In genomic region chrX:110713666-110714065, GRCh38 we compare ENCODE assay signal across 27 cellular contexts.
"Had no signal": no experiment of that assay in that cellular context is flagged by ENCODE, and none has a peak within 500 bp of the region (broad histone marks: within the 10 kb centered on the region; RNA-seq: fewer than 3 reads in every experiment).

No MANE protein-coding gene starts in this region.

- H3K27ac Mint-ChIP-seq: stimulated activated effector memory CD8-positive, alpha-beta T cell treated with anti-CD3 and anti-CD28 coated beads, Interleukin-12 subunit alpha, Interleukin-12 subunit beta, amount 100 ng/mL, for 72 hours; stimulated activated memory B cell treated with anti-CD40 and anti-IgM and Interleukin-4, amounts not matched to agents 10 μg/mL and 1 μg/mL and 100 μg/mL, for 72 hours; stimulated activated naive B cell treated with anti-CD40 and anti-IgM and Interleukin-4, amounts not matched to agents 10 μg/mL and 1 μg/mL and 100 μg/mL, for 72 hours; stimulated activated naive CD8-positive, alpha-beta T cell treated with anti-CD3 and anti-CD28 coated beads, Interleukin-15, Interleukin-2, amounts not matched to agents 100 ng/mL and 50 ng/mL, for 24 hours; type B pancreatic cell had no signal

- H3K9me3 Mint-ChIP-seq: stimulated activated effector memory CD8-positive, alpha-beta T cell treated with anti-CD3 and anti-CD28 coated beads, Interleukin-12 subunit alpha, Interleukin-12 subunit beta, amount 100 ng/mL, for 72 hours; stimulated activated naive B cell treated with anti-CD40 and anti-IgM and Interleukin-4, amounts not matched to agents 10 μg/mL and 1 μg/mL and 100 μg/mL, for 72 hours; stimulated activated naive CD8-positive, alpha-beta T cell treated with anti-CD3 and anti-CD28 coated beads, Interleukin-15, amount 100 ng/mL, for 72 hours; stimulated activated naive CD8-positive, alpha-beta T cell treated with anti-CD3 and anti-CD28 coated beads, Interleukin-15, Interleukin-2, amounts not matched to agents 100 ng/mL and 50 ng/mL, for 24 hours; type B pancreatic cell had no signal

- H3K36me3 Mint-ChIP-seq: stimulated activated effector memory CD8-positive, alpha-beta T cell treated with anti-CD3 and anti-CD28 coated beads, Interleukin-12 subunit alpha, Interleukin-12 subunit beta, amount 100 ng/mL, for 72 hours; stimulated activated memory B cell treated with anti-CD40 and anti-IgM and Interleukin-4, amounts not matched to agents 10 μg/mL and 1 μg/mL and 100 μg/mL, for 72 hours; stimulated activated naive B cell treated with anti-CD40 and anti-IgM and Interleukin-4, amounts not matched to agents 10 μg/mL and 1 μg/mL and 100 μg/mL, for 72 hours; type B pancreatic cell had no signal

- H3K4me3 Mint-ChIP-seq: stimulated activated effector memory CD8-positive, alpha-beta T cell treated with anti-CD3 and anti-CD28 coated beads, Interleukin-12 subunit alpha, Interleukin-12 subunit beta, amount 100 ng/mL, for 72 hours; stimulated activated memory B cell treated with anti-CD40 and anti-IgM and Interleukin-4, amounts not matched to agents 10 μg/mL and 1 μg/mL and 100 μg/mL, for 72 hours; stimulated activated naive B cell treated with anti-CD40 and anti-IgM and Interleukin-4, amounts not matched to agents 10 μg/mL and 1 μg/mL and 100 μg/mL, for 72 hours; stimulated activated naive CD8-positive, alpha-beta T cell treated with anti-CD3 and anti-CD28 coated beads, Interleukin-15, amount 100 ng/mL, for 72 hours; stimulated activated naive CD8-positive, alpha-beta T cell treated with anti-CD3 and anti-CD28 coated beads, Interleukin-15, Interleukin-2, amounts not matched to agents 100 ng/mL and 50 ng/mL, for 24 hours; type B pancreatic cell had no signal

- H3K4me1 ChIP-seq: stomach, testis, thyroid gland, tibial artery, tibial nerve, transverse colon, upper lobe of left lung, upper lobe of right lung, uterus, vagina had no signal

- DNase-seq: stimulated activated CD4-positive, alpha-beta T cell treated with anti-CD3 and anti-CD28 coated beads, Interleukin-2, amount 100 ng/mL, for 48 hours; stimulated activated CD4-positive, alpha-beta T cell treated with anti-CD3 and anti-CD28 coated beads, Interleukin-4, amount 100 ng/mL, for 1 hour; stimulated activated CD4-positive, alpha-beta T cell treated with anti-CD3 and anti-CD28 coated beads, Interleukin-4, amount 100 ng/mL, for 24 hours; stimulated activated CD4-positive, alpha-beta T cell treated with anti-CD3 and anti-CD28 coated beads, Interleukin-4, amount 100 ng/mL, for 4 hours; stimulated activated CD8-positive, alpha-beta memory T cell treated with anti-CD3 and anti-CD28 coated beads, Interleukin-4, amount 100 ng/mL, for 48 hours; stimulated activated naive B cell treated with anti-CD40 and anti-IgM and Interleukin-4, amounts not matched to agents 10 μg/mL and 1 μg/mL and 100 μg/mL, for 72 hours; stimulated activated naive CD4-positive, alpha-beta T cell; stimulated activated naive CD4-positive, alpha-beta T cell treated with Interleukin-2 at 50 U/mL for 16 hours; stimulated activated naive CD8-positive, alpha-beta T cell treated with anti-CD3 and anti-CD28 coated beads, Interleukin-15, amount 100 ng/mL, for 72 hours; stimulated activated naive CD8-positive, alpha-beta T cell treated with anti-CD3 and anti-CD28 coated beads, Interleukin-15, Interleukin-2, amounts not matched to agents 100 U/mL and 50 U/mL, for 24 hours; stomach; substantia nigra; testis; thyroid gland; tibial artery; transverse colon; trophoblast cell; upper lobe of left lung; upper lobe of right lung; uterus had no signal

- H3K27me3 ChIP-seq: stomach, testis, thyroid gland, tibial artery, tibial nerve, transverse colon, upper lobe of left lung, upper lobe of right lung, uterus, vagina had no signal

- ATAC-seq: stimulated activated effector memory CD8-positive, alpha-beta T cell treated with anti-CD3 and anti-CD28 coated beads, Interleukin-12 subunit alpha, Interleukin-12 subunit beta, amount 100 ng/mL, for 72 hours; stimulated activated memory B cell treated with anti-CD40 and anti-IgM and Interleukin-4, amounts not matched to agents 10 μg/mL and 1 μg/mL and 100 μg/mL, for 72 hours; stimulated activated naive B cell treated with anti-CD40 and anti-IgM and Interleukin-4, amounts not matched to agents 10 μg/mL and 1 μg/mL and 100 μg/mL, for 72 hours; stimulated activated naive CD8-positive, alpha-beta T cell treated with anti-CD3 and anti-CD28 coated beads, Interleukin-15, amount 100 ng/mL, for 72 hours; stimulated activated naive CD8-positive, alpha-beta T cell treated with anti-CD3 and anti-CD28 coated beads, Interleukin-15, Interleukin-2, amounts not matched to agents 100 U/mL and 50 U/mL, for 24 hours; upper lobe of right lung had no signal

- H3K36me3 ChIP-seq: stomach, thoracic aorta, thyroid gland, tibial artery, tibial nerve, transverse colon, upper lobe of left lung, upper lobe of right lung, uterus, vagina had no signal

- H3K4me1 Mint-ChIP-seq: stimulated activated effector memory CD8-positive, alpha-beta T cell treated with anti-CD3 and anti-CD28 coated beads, Interleukin-12 subunit alpha, Interleukin-12 subunit beta, amount 100 ng/mL, for 72 hours; stimulated activated memory B cell treated with anti-CD40 and anti-IgM and Interleukin-4, amounts not matched to agents 10 μg/mL and 1 μg/mL and 100 μg/mL, for 72 hours; stimulated activated naive CD8-positive, alpha-beta T cell treated with anti-CD3 and anti-CD28 coated beads, Interleukin-15, amount 100 ng/mL, for 72 hours had no signal

- H3K27me3 Mint-ChIP-seq: stimulated activated memory B cell treated with anti-CD40 and anti-IgM and Interleukin-4, amounts not matched to agents 10 μg/mL and 1 μg/mL and 100 μg/mL, for 72 hours; stimulated activated naive B cell treated with anti-CD40 and anti-IgM and Interleukin-4, amounts not matched to agents 10 μg/mL and 1 μg/mL and 100 μg/mL, for 72 hours; stimulated activated naive CD8-positive, alpha-beta T cell treated with anti-CD3 and anti-CD28 coated beads, Interleukin-15, amount 100 ng/mL, for 72 hours; stimulated activated naive CD8-positive, alpha-beta T cell treated with anti-CD3 and anti-CD28 coated beads, Interleukin-15, Interleukin-2, amounts not matched to agents 100 ng/mL and 50 ng/mL, for 24 hours had no signal

- H3K9me3 ChIP-seq: stomach, testis, thoracic aorta, thyroid gland, tibial artery, tibial nerve, transverse colon, upper lobe of left lung, upper lobe of right lung, uterus, vagina had no signal

- H3K27ac ChIP-seq: stomach, testis, thoracic aorta, thyroid gland, tibial artery, tibial nerve, transverse colon, upper lobe of left lung, upper lobe of right lung, uterus, vagina had no signal

- H3K4me3 ChIP-seq: stomach, testis, thoracic aorta, thyroid gland, tibial artery, tibial nerve, transverse colon, upper lobe of left lung, upper lobe of right lung, uterus, vagina had no signal
